In the genomic region with DNA sequence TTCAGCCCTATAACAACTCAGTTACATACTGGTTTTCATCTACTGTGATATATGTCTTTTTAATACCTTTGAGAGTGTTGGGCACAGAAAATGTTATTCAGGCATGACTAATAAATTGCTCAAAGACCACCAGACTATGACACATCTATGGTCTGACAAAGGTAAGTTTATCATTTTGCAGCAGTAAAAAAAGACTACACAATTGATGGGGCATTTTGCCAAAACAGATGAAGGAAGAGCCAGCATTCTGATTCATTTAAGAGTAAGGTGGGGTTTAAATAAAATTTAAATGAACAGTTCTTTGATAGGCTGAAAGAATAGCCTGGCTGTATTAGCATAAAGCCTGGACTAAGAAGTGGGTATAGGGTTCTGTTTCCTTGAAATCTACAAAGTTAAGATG, we compare ENCODE assay signal across 16 cellular contexts. TPM values are rescaled to one million over a fixed set of nuclear protein-coding genes. Genes with fewer than 3 reads are reported as not detected.
A peak's percentile ranks its signal among the peaks of the same experiment; 100 is the strongest.
DNase-seq lines count a peak whose midpoint lies in the region; ATAC-seq and FAIRE-seq lines count a peak whose summit lies in the region.
"Had no signal": no experiment of that assay in that cellular context is flagged by ENCODE, and none has a peak within 500 bp of the region (broad histone marks: within the 10 kb centered on the region; RNA-seq: fewer than 3 reads in every experiment).

No MANE protein-coding gene starts in this region.

- peaks cover 8% of the 10 kb centered on the region for H3K36me3 Mint-ChIP-seq in activated naive CD4-positive, alpha-beta T cell treated with anti-CD3 and anti-CD28 coated beads, Interleukin-2, amount 50 U/mL, for 24 hours
- H3K36me3 Mint-ChIP-seq in activated naive CD4-positive, alpha-beta T cell treated with anti-CD3 and anti-CD28 coated beads, Interleukin-2, amount 10 ng/mL, durations not matched to agents 7 days and 5 days: no peaks in the 10 kb centered on the region

- intact Hi-C loops in left cardiac atrium (cut with DNase I): no loop called here

- H3K27me3 Mint-ChIP-seq in activated naive CD4-positive, alpha-beta T cell treated with anti-CD3 and anti-CD28 coated beads, Interleukin-2, amount 50 U/mL, for 24 hours: no peaks in the 10 kb centered on the region
- no peaks in the 10 kb centered on the region for H3K27me3 Mint-ChIP-seq in activated naive CD4-positive, alpha-beta T cell treated with anti-CD3 and anti-CD28 coated beads, Interleukin-2, amount 10 ng/mL, durations not matched to agents 7 days and 5 days
- H3K27me3 Mint-ChIP-seq: activated CD4-positive, alpha-beta T cell treated with anti-CD3 and anti-CD28 coated beads, Interleukin-2, amount 10 ng/mL, durations not matched to agents 24 days and 14 days had no signal

- peaks cover 31% of the 10 kb centered on the region for H3K4me1 Mint-ChIP-seq in activated naive CD4-positive, alpha-beta T cell treated with anti-CD3 and anti-CD28 coated beads, Interleukin-2, amount 50 U/mL, for 24 hours
- H3K4me1 Mint-ChIP-seq in activated naive CD4-positive, alpha-beta T cell treated with anti-CD3 and anti-CD28 coated beads, Interleukin-2, amount 10 ng/mL, durations not matched to agents 7 days and 5 days: peaks cover 2% of the 10 kb centered on the region

- H3K27ac Mint-ChIP-seq in activated naive CD4-positive, alpha-beta T cell treated with anti-CD3 and anti-CD28 coated beads, Interleukin-2, amount 50 U/mL, for 24 hours: peak overlapping the region; percentile 97
- no peak overlapping the region for H3K27ac Mint-ChIP-seq in activated naive CD4-positive, alpha-beta T cell treated with anti-CD3 and anti-CD28 coated beads, Interleukin-2, amount 10 ng/mL, durations not matched to agents 7 days and 5 days
- H3K27ac Mint-ChIP-seq: T-helper 2 cell treated with Interferon-gamma antibody and Interleukin-4, amounts not matched to agents 5 μg/mL and 100 μg/mL, for 36 hours had no signal

- no peaks in the 10 kb centered on the region for H3K9me3 Mint-ChIP-seq in activated naive CD4-positive, alpha-beta T cell treated with anti-CD3 and anti-CD28 coated beads, Interleukin-2, amount 50 U/mL, for 24 hours
- peaks cover 1% of the 10 kb centered on the region for H3K9me3 Mint-ChIP-seq in activated naive CD4-positive, alpha-beta T cell treated with anti-CD3 and anti-CD28 coated beads, Interleukin-2, amount 10 ng/mL, durations not matched to agents 7 days and 5 days
- H3K9me3 Mint-ChIP-seq: activated CD4-positive, alpha-beta T cell treated with anti-CD3 and anti-CD28 coated beads, Interleukin-2, amount 10 ng/mL, durations not matched to agents 24 days and 14 days; T-helper 2 cell treated with Interferon-gamma antibody and Interleukin-4, amounts not matched to agents 5 μg/mL and 100 μg/mL, for 36 hours had no signal

- CTCF ChIA-PET in activated naive CD4-positive, alpha-beta T cell treated with anti-CD3 and anti-CD28 coated beads, Interleukin-2, amount 10 ng/mL, durations not matched to agents 7 days and 5 days (lab: Charles Lee): no interaction called here

- peak overlapping the region; percentile 49 for H3K27ac ChIP-seq in epithelial cell of prostate
- H3K27ac ChIP-seq: body of pancreas, tibial artery had no signal

- in situ Hi-C loops in SK-MEL-5 (cut with HindIII; ENCODE audit: low pct_unique_long_range_greater_than_20kb, low sequenced_read_pairs): no loop called here

- H3K4me3 Mint-ChIP-seq in activated naive CD4-positive, alpha-beta T cell treated with anti-CD3 and anti-CD28 coated beads, Interleukin-2, amount 50 U/mL, for 24 hours: peak overlapping the region; percentile 38
- H3K4me3 Mint-ChIP-seq in activated naive CD4-positive, alpha-beta T cell treated with anti-CD3 and anti-CD28 coated beads, Interleukin-2, amount 10 ng/mL, durations not matched to agents 7 days and 5 days: no peak overlapping the region
- H3K4me3 Mint-ChIP-seq: activated CD4-positive, alpha-beta T cell treated with anti-CD3 and anti-CD28 coated beads, Interleukin-2, amount 10 ng/mL, durations not matched to agents 24 days and 14 days; T-helper 2 cell treated with Interferon-gamma antibody and Interleukin-4, amounts not matched to agents 5 μg/mL and 100 μg/mL, for 36 hours had no signal

- ATAC-seq in HG02623 (IDR thresholded peaks at IDR 0.05; ENCODE audit: unreplicated experiment): no peak
- no peak for ATAC-seq in left cardiac atrium
- ATAC-seq: body of pancreas, right cardiac atrium, Right ventricle myocardium inferior had no signal

- no peak for DNase-seq in activated naive CD4-positive, alpha-beta T cell treated with anti-CD3 and anti-CD28 coated beads, Interleukin-2, amount 10 ng/mL, durations not matched to agents 7 days and 5 days
- peak; percentile 8 for DNase-seq in SK-MEL-5 (ENCODE audit: low read depth, low spot score)
- DNase-seq in epithelial cell of prostate (ENCODE audit: low read depth, low spot score): peak; percentile 37
- peak; percentile 4 for DNase-seq in urothelium cell line (ENCODE audit: low spot score)
- no peak for DNase-seq in NCI-H446 (lab: John Stamatoyannopoulos, UW)
- DNase-seq in left cardiac atrium: no peak
- DNase-seq: activated CD4-positive, alpha-beta T cell treated with anti-CD3 and anti-CD28 coated beads, Interleukin-2, amount 10 ng/mL, durations not matched to agents 24 days and 14 days; body of pancreas; NCI-H82; right cardiac atrium; stimulated activated CD4-positive, alpha-beta T cell treated with anti-CD3 and anti-CD28 coated beads, Interleukin-1b, Interleukin-23, amount 100 ng/mL, for 48 hours; tibial artery had no signal

- FAIRE-seq in urothelium cell line (lab: Jason Lieb, UNC): no peak

RNA-seq across cellular contexts. Expression of a gene that starts 8.8 kb away (rescaled TPM):
- total RNA-seq in SK-MEL-5 (2014; rRNA removed; shearing (Covaris generic)): 5.5 and 6.1 TPM in 2 replicates
- 5.0 and 6.7 TPM in 2 replicates for polyA plus RNA-seq in SK-MEL-5 (2015; cell fraction: cytosol; rRNA removed)
- 111 and 121 TPM in 2 replicates for polyA plus RNA-seq in SK-MEL-5 (2015; cell fraction: nucleus; rRNA removed)
- total RNA-seq in left cardiac atrium: 10 to 100 TPM; 17.1 to 21.0 TPM

RNA-seq across cellular contexts. Expression of a gene that starts 54.7 kb away (rescaled TPM):
- 0.24 and 0.80 TPM in 2 replicates for total RNA-seq in SK-MEL-5 (2014; rRNA removed; shearing (Covaris generic))
- 0.05 and 0.27 TPM in 2 replicates for polyA plus RNA-seq in SK-MEL-5 (2015; cell fraction: cytosol; rRNA removed)
- 1.7 and 9.2 TPM in 2 replicates for polyA plus RNA-seq in SK-MEL-5 (2015; cell fraction: nucleus; rRNA removed)
- 10 to 100 TPM; 21.4 to 24.1 TPM for total RNA-seq in left cardiac atrium

Comparison
In these comparisons a context has a peak if more than half of its experiments do, and no peak if none do; other contexts are left out.
1. DNase-seq: peak in SK-MEL-5 (single experiment), epithelial cell of prostate (single experiment) and urothelium cell line (single experiment); none in activated naive CD4-positive, alpha-beta T cell treated with anti-CD3 and anti-CD28 coated beads, Interleukin-2, amount 10 ng/mL, durations not matched to agents 7 days and 5 days (single experiment), NCI-H446 (0 of 2) and left cardiac atrium (single experiment).
2. RNA of a gene that starts 54.7 kb away (total RNA-seq): 21.4 to 24.1 TPM in left cardiac atrium; 0.24 to 0.80 TPM in SK-MEL-5; every median in the first group is over 10 times any median in the second.